9 cellular contexts compared by ENCODE assay signal in the genomic region with DNA sequence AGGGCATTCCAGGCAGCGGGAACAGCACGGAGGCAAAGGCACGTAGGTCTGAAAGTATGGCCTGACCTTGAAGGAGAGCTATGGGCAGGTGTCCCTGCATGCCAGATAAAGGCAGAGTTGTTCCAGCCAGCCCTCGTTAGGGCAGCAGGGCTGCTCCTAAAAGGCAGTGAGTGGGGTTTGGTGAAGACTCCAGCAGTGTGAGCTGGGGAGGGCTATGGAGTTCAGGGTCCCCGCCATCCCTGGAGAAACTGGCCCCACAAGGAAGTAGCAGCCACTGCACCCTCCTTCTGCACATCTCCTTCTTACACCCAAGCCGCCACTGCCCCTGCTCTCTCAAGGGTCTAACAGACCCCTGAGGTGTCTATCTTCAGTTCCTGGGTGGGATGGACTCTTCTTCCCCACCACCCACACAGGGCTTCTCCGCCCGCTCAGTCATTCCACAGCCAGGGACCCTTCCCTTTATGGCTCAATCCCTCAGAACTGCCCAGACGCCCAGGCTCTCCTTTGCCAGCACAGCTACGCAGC. TPM values are rescaled to one million over a fixed set of nuclear protein-coding genes. Genes with fewer than 3 reads are reported as not detected.
DNase-seq lines count a peak whose midpoint lies in the region; ATAC-seq and TF ChIP-seq lines count a peak whose summit lies in the region.
"Had no signal": no experiment of that assay in that cellular context is flagged by ENCODE, and none has a peak within 500 bp of the region (broad histone marks: within the 10 kb centered on the region; RNA-seq: fewer than 3 reads in every experiment).

No MANE protein-coding gene starts in this region.

- TF ChIP-seq CTCF in left lung (IDR thresholded peaks at IDR 0.05), result no peak

- H3K36me3 ChIP-seq in adipocyte (ENCODE audit: control insufficient read depth, insufficient read depth, low read length, severe bottlenecking) (peaks cover 12% of the 10 kb centered on the region), left lung (peaks cover 0 to under 1% of the 10 kb centered on the region in 2 donors)

- H3K27ac ChIP-seq in left lung (peak overlapping the region; percentile 85 to 91), substantia nigra (ENCODE audit: low read depth, low read length, poor library complexity, severe bottlenecking) (peak overlapping the region; percentile 88)
- H3K27ac ChIP-seq: 22Rv1 had no signal

- intact Hi-C loops in left lung (cut with DNase I), result no loop called here

- H3K4me1 ChIP-seq in adipocyte (ENCODE audit: control insufficient read depth, insufficient read depth, low read length) (peaks cover 88% of the 10 kb centered on the region), left lung (peaks cover 30 to 97% of the 10 kb centered on the region in 2 donors)

- peak; percentile 16 for DNase-seq in DMS79 treated with DMSO at 0.1 percent for 48 hours (lab: John Stamatoyannopoulos, UW)
- no peak for DNase-seq in DMS79 (lab: John Stamatoyannopoulos, UW)
- DNase-seq in adipocyte (ENCODE audit: low read depth), result no peak
- DNase-seq in left lung, result peak in 1 of 2 donors; percentile 37
- DNase-seq in substantia nigra (lab: John Stamatoyannopoulos, UW), result peak in 2 of 49 donors; percentile 49 to 51
- DNase-seq in NCI-H1105 treated with DMSO at 0.1 percent for 48 hours (lab: John Stamatoyannopoulos, UW), result no peak

- ATAC-seq in left lung (no peak), GM19452 (IDR thresholded peaks at IDR 0.05; ENCODE audit: unreplicated experiment) (no peak), HG02885 (IDR thresholded peaks at IDR 0.05; ENCODE audit: poor library complexity, unreplicated experiment) (no peak)

- peak overlapping the region; percentile 94 for H3K9ac ChIP-seq in adipocyte (ENCODE audit: low read length)

- H3K9me3 ChIP-seq in adipocyte (ENCODE audit: control insufficient read depth, low read length) (no peaks in the 10 kb centered on the region), left lung (no peaks in the 10 kb centered on the region)

- H3K27me3 ChIP-seq in adipocyte (replicated peaks; ENCODE audit: control insufficient read depth, insufficient read depth, low read length) (no peaks in the 10 kb centered on the region), left lung (no peaks in the 10 kb centered on the region)

- H3K4me3 ChIP-seq in adipocyte (ENCODE audit: low read length) (peak overlapping the region; percentile 93), left lung (peak overlapping the region; percentile 65 to 69)

RNA-seq across cellular contexts. Expression of a gene that starts 1.4 kb away (rescaled TPM):
- total RNA-seq in left lung, result 10 to 100 TPM; 25.1 to 55.3 TPM

RNA-seq across cellular contexts. Expression of a gene that starts 56.8 kb away (rescaled TPM):
- total RNA-seq in left lung, result 10 to 100 TPM in 1 of 2 donors, 1 to 10 TPM in 1; 3.4 to 29.9 TPM
